In the genomic region with DNA sequence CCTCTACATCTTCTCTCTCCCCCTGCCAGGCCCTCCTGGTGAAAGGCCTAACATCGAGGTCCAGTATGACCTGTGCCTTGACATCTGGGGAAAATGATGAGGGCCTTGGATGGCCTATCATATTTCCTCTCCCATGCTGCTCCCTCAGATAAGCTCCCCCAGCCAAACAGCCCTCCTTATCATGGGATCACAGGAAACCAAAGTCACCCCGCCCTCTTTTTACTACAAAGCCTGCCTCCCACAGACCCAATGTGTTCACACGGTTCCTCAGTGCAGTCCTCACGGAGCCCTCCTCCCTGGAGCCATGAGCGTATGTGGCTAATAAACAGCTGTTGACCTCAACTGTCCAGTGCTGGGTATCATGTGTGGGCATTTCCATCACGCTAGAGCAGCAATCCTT, we compare ENCODE assay signal across 1 cellular context.
TF ChIP-seq lines count a peak whose summit lies in the region.

No MANE protein-coding gene starts in this region.

TF ChIP-seq in K562, 482 proteins besides CTCF, POLR2A, EP300 and RAD21 (continued from another document and continues in another):
- TF ChIP-seq RBM34 (IDR thresholded peaks at IDR 0.05; ENCODE audit: borderline replicate concordance, insufficient read depth, low read length) (no peak), DNMT1 (IDR thresholded peaks at IDR 0.05) (no peak), CC2D1A (IDR thresholded peaks at IDR 0.05) (peak; percentile 61; the same call in 1 of the 2 replicates), MCM2 (IDR thresholded peaks at IDR 0.05; ENCODE audit: low read depth) (no peak), MAFF (IDR thresholded peaks at IDR 0.05; ENCODE audit: low read length) (no peak), TBL1XR1 (IDR thresholded peaks at IDR 0.05; ENCODE audit: low read length in 2 of 2) (peak in 1 of 2 experiments; percentile 48; a peak in 1 of 4 replicates), MYC (IDR thresholded peaks at IDR 0.05; ENCODE audit: low read depth, low read length) (peak; percentile 24; the same call in 1 of the 2 replicates), MYC (CRISPR knock-in tag; IDR thresholded peaks at IDR 0.05; ENCODE audit: borderline replicate concordance, low read depth) (no peak), CBX1 (IDR thresholded peaks at IDR 0.05; ENCODE audit: low read depth) (no peak), MTA2 (IDR thresholded peaks at IDR 0.05; ENCODE audit: low read depth) (peak; percentile 75), PHB2 (IDR thresholded peaks at IDR 0.05; ENCODE audit: low read depth) (peak; percentile 32; the same call in 1 of the 2 replicates), ZNF561 (CRISPR knock-in tag; conservative IDR thresholded peaks at IDR 0.05) (no peak), HNRNPLL (IDR thresholded peaks at IDR 0.05; ENCODE audit: low read depth, low read length, poor library complexity, severe bottlenecking) (no peak), EWSR1 (IDR thresholded peaks at IDR 0.05; ENCODE audit: borderline replicate concordance, low read depth, partially characterized antibody) (no peak), STAG1 (CRISPR knock-in tag; IDR thresholded peaks at IDR 0.05; ENCODE audit: borderline replicate concordance) (no peak), TRIM28 (IDR thresholded peaks at IDR 0.05) (no peak), FOXM1 (IDR thresholded peaks at IDR 0.05; ENCODE audit: low read depth) (peak; percentile 70), FOXM1 (CRISPR knock-in tag; IDR thresholded peaks at IDR 0.05; ENCODE audit: low read depth) (no peak), RCOR1 (IDR thresholded peaks at IDR 0.05; ENCODE audit: borderline replicate concordance in 1 of 2, low read depth in 2 of 2, low read length in 2 of 2) (peak in 1 of 2 experiments; percentile 83; a peak in 2 of 4 replicates), KDM2B (CRISPR knock-in tag; IDR thresholded peaks at IDR 0.05) (no peak), MEF2D (tag; conservative IDR thresholded peaks at IDR 0.05; ENCODE audit: low read depth) (no peak), CBFA2T2 (conservative IDR thresholded peaks at IDR 0.05) (peak; percentile 92), DMBX1 (CRISPR knock-in tag; IDR thresholded peaks at IDR 0.05; ENCODE audit: borderline replicate concordance) (0 out of 2 replicates have a peak, but pooled peaks have one; percentile 30), BACH1 (tag; IDR thresholded peaks at IDR 0.05) (no peak), RBM17 (IDR thresholded peaks at IDR 0.05; ENCODE audit: borderline replicate concordance, low read depth, low read length) (no peak), TSC22D4 (tag; IDR thresholded peaks at IDR 0.05) (no peak), ILK (tag; IDR thresholded peaks at IDR 0.05; ENCODE audit: borderline replicate concordance, low read depth) (no peak), SOX6 (IDR thresholded peaks at IDR 0.05) (peak; percentile 68), GTF2A2 (tag; IDR thresholded peaks at IDR 0.05) (no peak), SETDB1 (IDR thresholded peaks at IDR 0.05; ENCODE audit: low read length) (no peak), BRF1 (IDR thresholded peaks at IDR 0.05; ENCODE audit: borderline replicate concordance, extremely low read depth, insufficient read length) (no peak), TRIM24 (IDR thresholded peaks at IDR 0.05) (peak; percentile 71 to 79), ZNF324 (CRISPR knock-in tag; IDR thresholded peaks at IDR 0.05) (no peak)
- TF ChIP-seq, protein P1, sequence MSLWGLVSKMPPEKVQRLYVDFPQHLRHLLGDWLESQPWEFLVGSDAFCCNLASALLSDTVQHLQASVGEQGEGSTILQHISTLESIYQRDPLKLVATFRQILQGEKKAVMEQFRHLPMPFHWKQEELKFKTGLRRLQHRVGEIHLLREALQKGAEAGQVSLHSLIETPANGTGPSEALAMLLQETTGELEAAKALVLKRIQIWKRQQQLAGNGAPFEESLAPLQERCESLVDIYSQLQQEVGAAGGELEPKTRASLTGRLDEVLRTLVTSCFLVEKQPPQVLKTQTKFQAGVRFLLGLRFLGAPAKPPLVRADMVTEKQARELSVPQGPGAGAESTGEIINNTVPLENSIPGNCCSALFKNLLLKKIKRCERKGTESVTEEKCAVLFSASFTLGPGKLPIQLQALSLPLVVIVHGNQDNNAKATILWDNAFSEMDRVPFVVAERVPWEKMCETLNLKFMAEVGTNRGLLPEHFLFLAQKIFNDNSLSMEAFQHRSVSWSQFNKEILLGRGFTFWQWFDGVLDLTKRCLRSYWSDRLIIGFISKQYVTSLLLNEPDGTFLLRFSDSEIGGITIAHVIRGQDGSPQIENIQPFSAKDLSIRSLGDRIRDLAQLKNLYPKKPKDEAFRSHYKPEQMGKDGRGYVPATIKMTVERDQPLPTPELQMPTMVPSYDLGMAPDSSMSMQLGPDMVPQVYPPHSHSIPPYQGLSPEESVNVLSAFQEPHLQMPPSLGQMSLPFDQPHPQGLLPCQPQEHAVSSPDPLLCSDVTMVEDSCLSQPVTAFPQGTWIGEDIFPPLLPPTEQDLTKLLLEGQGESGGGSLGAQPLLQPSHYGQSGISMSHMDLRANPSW (CRISPR knock-in tag; IDR thresholded peaks at IDR 0.05): no peak
- TF ChIP-seq, protein P2, sequence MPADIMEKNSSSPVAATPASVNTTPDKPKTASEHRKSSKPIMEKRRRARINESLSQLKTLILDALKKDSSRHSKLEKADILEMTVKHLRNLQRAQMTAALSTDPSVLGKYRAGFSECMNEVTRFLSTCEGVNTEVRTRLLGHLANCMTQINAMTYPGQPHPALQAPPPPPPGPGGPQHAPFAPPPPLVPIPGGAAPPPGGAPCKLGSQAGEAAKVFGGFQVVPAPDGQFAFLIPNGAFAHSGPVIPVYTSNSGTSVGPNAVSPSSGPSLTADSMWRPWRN (IDR thresholded peaks at IDR 0.05; ENCODE audit: low read depth): peak; percentile 38; the same call in 1 of the 2 replicates
- TF ChIP-seq, protein P3, sequence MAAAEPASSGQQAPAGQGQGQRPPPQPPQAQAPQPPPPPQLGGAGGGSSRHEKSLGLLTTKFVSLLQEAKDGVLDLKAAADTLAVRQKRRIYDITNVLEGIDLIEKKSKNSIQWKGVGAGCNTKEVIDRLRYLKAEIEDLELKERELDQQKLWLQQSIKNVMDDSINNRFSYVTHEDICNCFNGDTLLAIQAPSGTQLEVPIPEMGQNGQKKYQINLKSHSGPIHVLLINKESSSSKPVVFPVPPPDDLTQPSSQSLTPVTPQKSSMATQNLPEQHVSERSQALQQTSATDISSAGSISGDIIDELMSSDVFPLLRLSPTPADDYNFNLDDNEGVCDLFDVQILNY (CRISPR knock-in tag; IDR thresholded peaks at IDR 0.05): no peak
- TF ChIP-seq, protein P4, sequence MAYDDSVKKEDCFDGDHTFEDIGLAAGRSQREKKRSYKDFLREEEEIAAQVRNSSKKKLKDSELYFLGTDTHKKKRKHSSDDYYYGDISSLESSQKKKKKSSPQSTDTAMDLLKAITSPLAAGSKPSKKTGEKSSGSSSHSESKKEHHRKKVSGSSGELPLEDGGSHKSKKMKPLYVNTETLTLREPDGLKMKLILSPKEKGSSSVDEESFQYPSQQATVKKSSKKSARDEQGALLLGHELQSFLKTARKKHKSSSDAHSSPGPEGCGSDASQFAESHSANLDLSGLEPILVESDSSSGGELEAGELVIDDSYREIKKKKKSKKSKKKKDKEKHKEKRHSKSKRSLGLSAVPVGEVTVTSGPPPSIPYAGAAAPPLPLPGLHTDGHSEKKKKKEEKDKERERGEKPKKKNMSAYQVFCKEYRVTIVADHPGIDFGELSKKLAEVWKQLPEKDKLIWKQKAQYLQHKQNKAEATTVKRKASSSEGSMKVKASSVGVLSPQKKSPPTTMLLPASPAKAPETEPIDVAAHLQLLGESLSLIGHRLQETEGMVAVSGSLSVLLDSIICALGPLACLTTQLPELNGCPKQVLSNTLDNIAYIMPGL (CRISPR knock-in tag; IDR thresholded peaks at IDR 0.05): no peak
- TF ChIP-seq, protein P5, sequence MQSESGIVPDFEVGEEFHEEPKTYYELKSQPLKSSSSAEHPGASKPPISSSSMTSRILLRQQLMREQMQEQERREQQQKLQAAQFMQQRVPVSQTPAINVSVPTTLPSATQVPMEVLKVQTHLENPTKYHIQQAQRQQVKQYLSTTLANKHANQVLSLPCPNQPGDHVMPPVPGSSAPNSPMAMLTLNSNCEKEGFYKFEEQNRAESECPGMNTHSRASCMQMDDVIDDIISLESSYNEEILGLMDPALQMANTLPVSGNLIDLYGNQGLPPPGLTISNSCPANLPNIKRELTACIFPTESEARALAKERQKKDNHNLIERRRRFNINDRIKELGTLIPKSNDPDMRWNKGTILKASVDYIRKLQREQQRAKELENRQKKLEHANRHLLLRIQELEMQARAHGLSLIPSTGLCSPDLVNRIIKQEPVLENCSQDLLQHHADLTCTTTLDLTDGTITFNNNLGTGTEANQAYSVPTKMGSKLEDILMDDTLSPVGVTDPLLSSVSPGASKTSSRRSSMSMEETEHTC (IDR thresholded peaks at IDR 0.05): no peak
- TF ChIP-seq, protein P6, sequence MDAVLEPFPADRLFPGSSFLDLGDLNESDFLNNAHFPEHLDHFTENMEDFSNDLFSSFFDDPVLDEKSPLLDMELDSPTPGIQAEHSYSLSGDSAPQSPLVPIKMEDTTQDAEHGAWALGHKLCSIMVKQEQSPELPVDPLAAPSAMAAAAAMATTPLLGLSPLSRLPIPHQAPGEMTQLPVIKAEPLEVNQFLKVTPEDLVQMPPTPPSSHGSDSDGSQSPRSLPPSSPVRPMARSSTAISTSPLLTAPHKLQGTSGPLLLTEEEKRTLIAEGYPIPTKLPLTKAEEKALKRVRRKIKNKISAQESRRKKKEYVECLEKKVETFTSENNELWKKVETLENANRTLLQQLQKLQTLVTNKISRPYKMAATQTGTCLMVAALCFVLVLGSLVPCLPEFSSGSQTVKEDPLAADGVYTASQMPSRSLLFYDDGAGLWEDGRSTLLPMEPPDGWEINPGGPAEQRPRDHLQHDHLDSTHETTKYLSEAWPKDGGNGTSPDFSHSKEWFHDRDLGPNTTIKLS (IDR thresholded peaks at IDR 0.05; ENCODE audit: borderline replicate concordance, low read depth): no peak
- TF ChIP-seq, protein P7, sequence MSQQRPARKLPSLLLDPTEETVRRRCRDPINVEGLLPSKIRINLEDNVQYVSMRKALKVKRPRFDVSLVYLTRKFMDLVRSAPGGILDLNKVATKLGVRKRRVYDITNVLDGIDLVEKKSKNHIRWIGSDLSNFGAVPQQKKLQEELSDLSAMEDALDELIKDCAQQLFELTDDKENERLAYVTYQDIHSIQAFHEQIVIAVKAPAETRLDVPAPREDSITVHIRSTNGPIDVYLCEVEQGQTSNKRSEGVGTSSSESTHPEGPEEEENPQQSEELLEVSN (IDR thresholded peaks at IDR 0.05; ENCODE audit: borderline replicate concordance in 1 of 2, extremely low read depth in 1 of 2, insufficient read depth in 1 of 2, insufficient read length in 1 of 2, low read depth in 1 of 2, low read length in 1 of 2, poor library complexity in 1 of 2, severe bottlenecking in 1 of 2): no peak
- TF ChIP-seq, protein P8, sequence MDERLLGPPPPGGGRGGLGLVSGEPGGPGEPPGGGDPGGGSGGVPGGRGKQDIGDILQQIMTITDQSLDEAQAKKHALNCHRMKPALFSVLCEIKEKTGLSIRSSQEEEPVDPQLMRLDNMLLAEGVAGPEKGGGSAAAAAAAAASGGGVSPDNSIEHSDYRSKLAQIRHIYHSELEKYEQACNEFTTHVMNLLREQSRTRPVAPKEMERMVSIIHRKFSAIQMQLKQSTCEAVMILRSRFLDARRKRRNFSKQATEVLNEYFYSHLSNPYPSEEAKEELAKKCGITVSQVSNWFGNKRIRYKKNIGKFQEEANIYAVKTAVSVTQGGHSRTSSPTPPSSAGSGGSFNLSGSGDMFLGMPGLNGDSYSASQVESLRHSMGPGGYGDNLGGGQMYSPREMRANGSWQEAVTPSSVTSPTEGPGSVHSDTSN (CRISPR knock-in tag; IDR thresholded peaks at IDR 0.05; ENCODE audit: low read depth): no peak
- TF ChIP-seq, protein P8 (tag; conservative IDR thresholded peaks at IDR 0.05; ENCODE audit: low read depth): 0 out of 2 replicates have a peak, but pooled peaks have one; percentile 16
- TF ChIP-seq, protein P9, sequence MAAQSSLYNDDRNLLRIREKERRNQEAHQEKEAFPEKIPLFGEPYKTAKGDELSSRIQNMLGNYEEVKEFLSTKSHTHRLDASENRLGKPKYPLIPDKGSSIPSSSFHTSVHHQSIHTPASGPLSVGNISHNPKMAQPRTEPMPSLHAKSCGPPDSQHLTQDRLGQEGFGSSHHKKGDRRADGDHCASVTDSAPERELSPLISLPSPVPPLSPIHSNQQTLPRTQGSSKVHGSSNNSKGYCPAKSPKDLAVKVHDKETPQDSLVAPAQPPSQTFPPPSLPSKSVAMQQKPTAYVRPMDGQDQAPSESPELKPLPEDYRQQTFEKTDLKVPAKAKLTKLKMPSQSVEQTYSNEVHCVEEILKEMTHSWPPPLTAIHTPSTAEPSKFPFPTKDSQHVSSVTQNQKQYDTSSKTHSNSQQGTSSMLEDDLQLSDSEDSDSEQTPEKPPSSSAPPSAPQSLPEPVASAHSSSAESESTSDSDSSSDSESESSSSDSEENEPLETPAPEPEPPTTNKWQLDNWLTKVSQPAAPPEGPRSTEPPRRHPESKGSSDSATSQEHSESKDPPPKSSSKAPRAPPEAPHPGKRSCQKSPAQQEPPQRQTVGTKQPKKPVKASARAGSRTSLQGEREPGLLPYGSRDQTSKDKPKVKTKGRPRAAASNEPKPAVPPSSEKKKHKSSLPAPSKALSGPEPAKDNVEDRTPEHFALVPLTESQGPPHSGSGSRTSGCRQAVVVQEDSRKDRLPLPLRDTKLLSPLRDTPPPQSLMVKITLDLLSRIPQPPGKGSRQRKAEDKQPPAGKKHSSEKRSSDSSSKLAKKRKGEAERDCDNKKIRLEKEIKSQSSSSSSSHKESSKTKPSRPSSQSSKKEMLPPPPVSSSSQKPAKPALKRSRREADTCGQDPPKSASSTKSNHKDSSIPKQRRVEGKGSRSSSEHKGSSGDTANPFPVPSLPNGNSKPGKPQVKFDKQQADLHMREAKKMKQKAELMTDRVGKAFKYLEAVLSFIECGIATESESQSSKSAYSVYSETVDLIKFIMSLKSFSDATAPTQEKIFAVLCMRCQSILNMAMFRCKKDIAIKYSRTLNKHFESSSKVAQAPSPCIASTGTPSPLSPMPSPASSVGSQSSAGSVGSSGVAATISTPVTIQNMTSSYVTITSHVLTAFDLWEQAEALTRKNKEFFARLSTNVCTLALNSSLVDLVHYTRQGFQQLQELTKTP (IDR thresholded peaks at IDR 0.05; ENCODE audit: low read depth in 1 of 2, partially characterized antibody in 2 of 2): no peak
- TF ChIP-seq, protein P10, sequence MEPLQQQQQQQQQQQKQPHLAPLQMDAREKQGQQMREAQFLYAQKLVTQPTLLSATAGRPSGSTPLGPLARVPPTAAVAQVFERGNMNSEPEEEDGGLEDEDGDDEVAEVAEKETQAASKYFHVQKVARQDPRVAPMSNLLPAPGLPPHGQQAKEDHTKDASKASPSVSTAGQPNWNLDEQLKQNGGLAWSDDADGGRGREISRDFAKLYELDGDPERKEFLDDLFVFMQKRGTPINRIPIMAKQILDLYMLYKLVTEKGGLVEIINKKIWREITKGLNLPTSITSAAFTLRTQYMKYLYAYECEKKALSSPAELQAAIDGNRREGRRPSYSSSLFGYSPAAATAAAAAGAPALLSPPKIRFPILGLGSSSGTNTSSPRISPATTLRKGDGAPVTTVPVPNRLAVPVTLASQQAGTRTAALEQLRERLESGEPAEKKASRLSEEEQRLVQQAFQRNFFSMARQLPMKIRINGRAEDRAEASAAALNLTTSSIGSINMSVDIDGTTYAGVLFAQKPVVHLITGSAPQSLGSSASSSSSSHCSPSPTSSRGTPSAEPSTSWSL (CRISPR knock-in tag; IDR thresholded peaks at IDR 0.05; ENCODE audit: borderline replicate concordance): no peak
